ENCODE assay signal across 27 cellular contexts in genomic region chr5:142078251-142078650, GRCh38. TPM values are rescaled to one million over a fixed set of nuclear protein-coding genes. Genes with fewer than 3 reads are reported as not detected.
DNase-seq lines count a peak whose midpoint lies in the region; ATAC-seq lines count a peak whose summit lies in the region.
"Had no signal": no experiment of that assay in that cellular context is flagged by ENCODE, and none has a peak within 500 bp of the region (broad histone marks: within the 10 kb centered on the region; RNA-seq: fewer than 3 reads in every experiment).

No MANE protein-coding gene starts in this region.

- no peak for ATAC-seq in HG03442 (IDR thresholded peaks at IDR 0.05; ENCODE audit: unreplicated experiment)
- ATAC-seq: activated T-cell treated with anti-CD3 and anti-CD28 coated beads, Interleukin-2, amount 50 U/mL, for 4 hours; effector memory CD8-positive, alpha-beta T cell; left cardiac atrium; pancreas; T-helper 17 cell had no signal

- peak; percentile 88 for DNase-seq in DMS 273 (lab: John Stamatoyannopoulos, UW; ENCODE audit: unreplicated experiment)
- peak; percentile 74 for DNase-seq in DMS153 treated with DMSO at 0.1 percent for 48 hours (lab: John Stamatoyannopoulos, UW; ENCODE audit: unreplicated experiment)
- DNase-seq in NCI-H1436 treated with DMSO at 0.1 percent for 48 hours (lab: John Stamatoyannopoulos, UW) = peak; percentile 92
- DNase-seq in NCI-H774 (lab: John Stamatoyannopoulos, UW) = peak; percentile 72
- no peak for DNase-seq in stimulated activated CD4-positive, alpha-beta T cell treated with anti-CD3 and anti-CD28 coated beads, Interleukin-1b, Interleukin-23, amount 100 ng/mL, for 48 hours
- no peak for DNase-seq in SK-N-DZ (ENCODE audit: low spot score)
- DNase-seq in HuH-7 (ENCODE audit: low spot score) = no peak
- DNase-seq: activated CD4-positive, alpha-beta T cell treated with anti-CD3 and anti-CD28 coated beads, Interleukin-2, amount 50 U/mL, for 1 hour; activated CD4-positive, CD25-positive, alpha-beta regulatory T cell; activated T-cell treated with anti-CD3 and anti-CD28 coated beads, Interleukin-2, amount 50 U/mL, for 4 hours; C1 segment of cervical spinal cord; caudate nucleus; COR-L47; cortex of kidney; effector memory CD8-positive, alpha-beta T cell; erythroblast; GOT3; HFFc6; immature natural killer cell; left cardiac atrium; mammary epithelial cell; NCI-H1048; NK-92 treated with Interleukin-12 subunit alpha and Interleukin-12 subunit beta, amount 100 ng/mL, for 24 hours; pancreas; stimulated activated naive CD4-positive, alpha-beta T cell; T-helper 17 cell had no signal

RNA-seq across cellular contexts. Expression of gene NDFIP1, which starts 30.3 kb away (rescaled TPM):
- polyA plus RNA-seq in SK-N-DZ (2014; cell fraction: cytosol; rRNA removed) = 50.3 and 52.5 TPM in 2 replicates
- polyA plus RNA-seq in SK-N-DZ (2014; cell fraction: nucleus; rRNA removed) = 16.4 and 19.3 TPM in 2 replicates

Comparison
In these comparisons a context has a peak if more than half of its experiments do, and no peak if none do; other contexts are left out.
1. DNase-seq: peak in DMS 273 (single experiment), DMS153 treated with DMSO at 0.1 percent for 48 hours (single experiment), NCI-H1436 treated with DMSO at 0.1 percent for 48 hours (single experiment) and NCI-H774 (single experiment); none in stimulated activated CD4-positive, alpha-beta T cell treated with anti-CD3 and anti-CD28 coated beads, Interleukin-1b, Interleukin-23, amount 100 ng/mL, for 48 hours (single experiment), SK-N-DZ (single experiment) and HuH-7 (single experiment).